In genomic region chr11:92329644-92330043, GRCh38 we compare ENCODE assay signal across 17 cellular contexts.
DNase-seq lines count a peak whose midpoint lies in the region; ATAC-seq and TF ChIP-seq lines count a peak whose summit lies in the region.
"Had no signal": no experiment of that assay in that cellular context is flagged by ENCODE, and none has a peak within 500 bp of the region (broad histone marks: within the 10 kb centered on the region; RNA-seq: fewer than 3 reads in every experiment).

No MANE protein-coding gene starts in this region.

- POLR2A ChIA-PET in SK-N-SH (lab: Yijun Ruan, JAX) = no interaction called here

- H3K27ac ChIP-seq in SK-N-SH (ENCODE audit: low read depth in 2 of 2, low read length in 1 of 2) (no peak overlapping the region), foreskin keratinocyte (no peak overlapping the region)
- H3K27ac ChIP-seq: cardiac muscle cell, lower lobe of right lung, spleen had no signal

- DNase-seq in SK-N-SH (no peak), astrocyte of the hippocampus (ENCODE audit: low read depth, low spot score) (peak; percentile 80), foreskin keratinocyte (peak; percentile 65 to 73), stromal cell of bone marrow (ENCODE audit: low read depth) (peak; percentile 79), T-helper 17 cell (no peak)
- no peak for DNase-seq in stimulated activated naive CD8-positive, alpha-beta T cell treated with anti-CD3 and anti-CD28 coated beads, Interleukin-15, Interleukin-2, amounts not matched to agents 100 U/mL and 50 U/mL, for 24 hours
- DNase-seq: 8988T; activated CD4-positive, alpha-beta T cell treated with anti-CD3 and anti-CD28 coated beads, Interleukin-2, amount 50 U/mL, for 48 hours; lower lobe of right lung; NCI-H1417 treated with DMSO at 0.1 percent for 48 hours; RPMI8226; spleen; T1000 had no signal

- no peaks in the 10 kb centered on the region for H3K79me2 ChIP-seq in SK-N-SH (ENCODE audit: insufficient read depth)

- H3K9me3 ChIP-seq in SK-N-SH = no peaks in the 10 kb centered on the region
- no peaks in the 10 kb centered on the region for H3K9me3 ChIP-seq in T-helper 17 cell (ENCODE audit: control insufficient read depth, low read length, poor library complexity, severe bottlenecking)
- H3K9me3 ChIP-seq: lower lobe of right lung, spleen had no signal

- no peak overlapping the region for H3K4me3 ChIP-seq in SK-N-SH (ENCODE audit: low read depth in 2 of 2, low read length in 1 of 2)
- H3K4me3 ChIP-seq: cardiac muscle cell, lower lobe of right lung, spleen had no signal

- no peak for TF ChIP-seq EP300 in SK-N-SH (IDR thresholded peaks at IDR 0.05; ENCODE audit: borderline replicate concordance in 1 of 2, low read depth in 1 of 2, low read length in 1 of 2)

- no peaks in the 10 kb centered on the region for H3K27me3 Mint-ChIP-seq in T-helper 17 cell

- ATAC-seq in SK-N-SH treated with all-trans-retinoic acid at 6 μM for 48 hours (0 out of 3 replicates have a peak, but pooled peaks have one; percentile 42), foreskin keratinocyte (peak; percentile 82), T-helper 17 cell (no peak), HG02798 (IDR thresholded peaks at IDR 0.05; ENCODE audit: poor library complexity, unreplicated experiment) (no peak)
- no peak for ATAC-seq in stimulated activated naive CD8-positive, alpha-beta T cell treated with anti-CD3 and anti-CD28 coated beads, Interleukin-15, Interleukin-2, amounts not matched to agents 100 U/mL and 50 U/mL, for 24 hours
- ATAC-seq: lower lobe of right lung had no signal

- H3K4me3 Mint-ChIP-seq in T-helper 17 cell = no peak overlapping the region

- no peak overlapping the region for H3K4me2 ChIP-seq in SK-N-SH

- WGBS in SK-N-SH (ENCODE audit: low lambda C conversion rate) = 67% methylated on average over 2 of the region's 2 CpGs

- H3K4me1 Mint-ChIP-seq in T-helper 17 cell = peaks cover 4% of the 10 kb centered on the region

- no peaks in the 10 kb centered on the region for H4K20me1 ChIP-seq in SK-N-SH (ENCODE audit: insufficient read depth)

- no peaks in the 10 kb centered on the region for H3K36me3 ChIP-seq in SK-N-SH (replicated peaks in 1 of 2; ENCODE audit: control insufficient read depth in 1 of 2, insufficient read depth in 2 of 2, low read length in 1 of 2)
- H3K36me3 ChIP-seq: cardiac muscle cell, lower lobe of right lung, spleen had no signal

- H2AFZ ChIP-seq in SK-N-SH (ENCODE audit: low read depth) = no peak overlapping the region

- H3K4me1 ChIP-seq in SK-N-SH (ENCODE audit: control insufficient read depth in 1 of 2, insufficient read depth in 2 of 2, low read depth in 1 of 2, low read length in 1 of 2) (peaks cover 0 to 3% of the 10 kb centered on the region in 2 experiments; a peak in 1 of 4 replicates), foreskin keratinocyte (no peaks in the 10 kb centered on the region)
- H3K4me1 ChIP-seq: spleen had no signal

- H3K27me3 ChIP-seq in SK-N-SH (ENCODE audit: insufficient read depth) = no peaks in the 10 kb centered on the region
- peaks cover 2% of the 10 kb centered on the region for H3K27me3 ChIP-seq in foreskin keratinocyte
- H3K27me3 ChIP-seq: cardiac muscle cell, spleen had no signal

- no peak overlapping the region for H3K9ac ChIP-seq in SK-N-SH

- no peaks in the 10 kb centered on the region for H3K36me3 Mint-ChIP-seq in T-helper 17 cell (ENCODE audit: low read depth)

- TF ChIP-seq CTCF in SK-N-SH (IDR thresholded peaks at IDR 0.05) = no peak
- no peak for TF ChIP-seq CTCF in foreskin keratinocyte (conservative IDR thresholded peaks at IDR 0.05)

- H3F3A ChIP-seq in SK-N-SH (replicated peaks; ENCODE audit: insufficient read depth) = no peaks in the 10 kb centered on the region

- no peak overlapping the region for H3K27ac Mint-ChIP-seq in T-helper 17 cell
- H3K27ac Mint-ChIP-seq: activated T-helper 2 cell treated with anti-CD3 and anti-CD28 coated beads, Interferon-gamma antibody, Interleukin-2, Interleukin-4, amounts not matched to agents 10 μg/mL and 5 μg/mL and 100 μg/mL, durations not matched to agents 14 hours and 24 hours and 36 hours had no signal

- CTCF ChIA-PET in SK-N-SH (lab: Yijun Ruan, JAX) = interaction anchor here (0.7 kb wide), 1 partner anchor 18 kb away, joined by 3 read pairs; no protein-coding TSS in a partner anchor

- TF ChIP-seq RAD21 in SK-N-SH (IDR thresholded peaks at IDR 0.05; ENCODE audit: low read length) = no peak

- H3K9me2 ChIP-seq in SK-N-SH = no peaks in the 10 kb centered on the region

TF ChIP-seq in SK-N-SH treated with all-trans-retinoic acid at 6 μM for 48 hours, 23 proteins besides CTCF, POLR2A, EP300 and RAD21:
- no peak for TF ChIP-seq ZNF8 (CRISPR knock-in tag; IDR thresholded peaks at IDR 0.05)
TF ChIP-seq in SK-N-SH treated with all-trans-retinoic acid at 6 μM for 48 hours: peak in this region for 0.

TF ChIP-seq in SK-N-SH, 30 proteins besides CTCF, POLR2A, EP300 and RAD21:
- TF ChIP-seq SIN3A (IDR thresholded peaks at IDR 0.05; ENCODE audit: borderline replicate concordance, low read depth, low read length) = no peak
- TF ChIP-seq REST (IDR thresholded peaks at IDR 0.05; ENCODE audit: low read depth, low read length) = no peak
- no peak for TF ChIP-seq ELF1 (IDR thresholded peaks at IDR 0.05)
- TF ChIP-seq RFX5 (IDR thresholded peaks at IDR 0.05; ENCODE audit: low read length) = no peak
- no peak for TF ChIP-seq MXI1 (IDR thresholded peaks at IDR 0.05; ENCODE audit: low read depth, low read length)
TF ChIP-seq in SK-N-SH: peak in this region for 0.

Comparison
In these comparisons a context has a peak if more than half of its experiments do, and no peak if none do; other contexts are left out.
1. ATAC-seq: peak in SK-N-SH treated with all-trans-retinoic acid at 6 μM for 48 hours (single experiment) and foreskin keratinocyte (single experiment); none in T-helper 17 cell (single experiment), HG02798 (single experiment) and stimulated activated naive CD8-positive, alpha-beta T cell treated with anti-CD3 and anti-CD28 coated beads, Interleukin-15, Interleukin-2, amounts not matched to agents 100 U/mL and 50 U/mL, for 24 hours (single experiment).
2. DNase-seq: peak in astrocyte of the hippocampus (single experiment), foreskin keratinocyte (2 of 2) and stromal cell of bone marrow (single experiment); none in SK-N-SH (single experiment), T-helper 17 cell (0 of 3) and stimulated activated naive CD8-positive, alpha-beta T cell treated with anti-CD3 and anti-CD28 coated beads, Interleukin-15, Interleukin-2, amounts not matched to agents 100 U/mL and 50 U/mL, for 24 hours (single experiment).